ENCODE assay signal across 8 cellular contexts in genomic region chr1:153534933-153535663, GRCh38. TPM values are rescaled to one million over a fixed set of nuclear protein-coding genes. Genes with fewer than 3 reads are reported as not detected.
DNase-seq lines count a peak whose midpoint lies in the region; ATAC-seq and TF ChIP-seq lines count a peak whose summit lies in the region.

No MANE protein-coding gene starts in this region.

- no peaks in the 10 kb centered on the region for H3K9me3 Mint-ChIP-seq in Calu3 (ENCODE audit: low read depth, unreplicated experiment)
- no peaks in the 10 kb centered on the region for H3K9me3 Mint-ChIP-seq in activated naive CD8-positive, alpha-beta T cell treated with anti-CD3 and anti-CD28 coated beads for 36 hours

- WGBS in heart right ventricle, 2 donors, result 72 to 82% methylated on average over 6 of the region's 6 CpGs

- peak overlapping the region; percentile 74 for H3K4me2 ChIP-seq in KMS-11

- no peak for TF ChIP-seq CTCF in Calu3 (IDR thresholded peaks at IDR 0.05; ENCODE audit: unreplicated experiment)
- no peak for TF ChIP-seq CTCF in KMS-11 (conservative IDR thresholded peaks at IDR 0.05; ENCODE audit: low read depth, low read length)
- TF ChIP-seq CTCF in heart right ventricle (IDR thresholded peaks at IDR 0.05), result no peak
- no peak for TF ChIP-seq CTCF in retinal pigment epithelial cell (conservative IDR thresholded peaks at IDR 0.05; ENCODE audit: low read depth, low read length)

- CTCF ChIA-PET in Calu3 (lab: Charles Lee), result interaction anchor here (0.7 to 6.0 kb wide), 10 partner anchors 10 to 81 kb away, joined by 3 to 117 read pairs (median 4); partner anchors contain the start of genes S100A14, S100A16, S100A2 and S100A4

- H3K9ac ChIP-seq in KMS-11, result peak overlapping the region; percentile 76

- H3K27me3 ChIP-seq in KMS-11 (ENCODE audit: insufficient read depth, low read depth) (no peaks in the 10 kb centered on the region), heart right ventricle (no peaks in the 10 kb centered on the region)

- ATAC-seq in heart right ventricle (peak; percentile 30 to 75 (median 64)), HG02870 (IDR thresholded peaks at IDR 0.05; ENCODE audit: unreplicated experiment) (no peak)

- peak overlapping the region; percentile 75 for H2AFZ ChIP-seq in KMS-11 (ENCODE audit: low read depth)

- H3K4me1 Mint-ChIP-seq in Calu3 (ENCODE audit: low read depth, unreplicated experiment), result peaks cover 67% of the 10 kb centered on the region
- peaks cover 64% of the 10 kb centered on the region for H3K4me1 Mint-ChIP-seq in activated naive CD8-positive, alpha-beta T cell treated with anti-CD3 and anti-CD28 coated beads for 36 hours

- peak overlapping the region; percentile 93 for H3K4me3 Mint-ChIP-seq in Calu3 (ENCODE audit: low read depth, unreplicated experiment)
- peak overlapping the region; percentile 93 for H3K4me3 Mint-ChIP-seq in activated naive CD8-positive, alpha-beta T cell treated with anti-CD3 and anti-CD28 coated beads for 36 hours

- intact Hi-C loops in Calu3 (cut with micrococcal nuclease; ENCODE audit: unreplicated experiment), result no loop called here
- intact Hi-C loops in heart right ventricle (cut with DNase I), result loop anchor here in 6 of 10 donors (2.0 to 10.0 kb wide), 4 partner anchors 32 to 80 kb away; partner anchors contain the start of genes S100A2 (in 3 of the 6), S100A16 (in 2 of the 6) and S100A14 (in 1 of the 6)

- H3K4me3 ChIP-seq in KMS-11 (IDR thresholded peaks at IDR 0.05; ENCODE audit: insufficient read depth, low read depth, low read length) (peak overlapping the region; percentile 95), heart right ventricle (peak overlapping the region; percentile 62 to 93 (median 77)), retinal pigment epithelial cell (ENCODE audit: low read length) (peak overlapping the region; percentile 81)

- TSS peak; percentile 68 for BruUV-seq in Calu3 (replicated peaks; lab: Mats Ljungman, UMichigan)

- no peaks in the 10 kb centered on the region for H3K36me3 ChIP-seq in KMS-11 (ENCODE audit: insufficient read depth)
- peaks cover 0 to 9% (median 0%) of the 10 kb centered on the region in 9 donors for H3K36me3 ChIP-seq in heart right ventricle

- no peaks in the 10 kb centered on the region for H3K9me3 ChIP-seq in heart right ventricle

- no peaks in the 10 kb centered on the region for H3K79me2 ChIP-seq in KMS-11 (ENCODE audit: insufficient read depth, low read depth)

- H3K27ac ChIP-seq in KMS-11, result peak overlapping the region; percentile 58
- peak overlapping the region; percentile 93 to 99 (median 98) for H3K27ac ChIP-seq in heart right ventricle

- no peaks in the 10 kb centered on the region for H3K27me3 Mint-ChIP-seq in Calu3 (ENCODE audit: unreplicated experiment)
- no peaks in the 10 kb centered on the region for H3K27me3 Mint-ChIP-seq in activated naive CD8-positive, alpha-beta T cell treated with anti-CD3 and anti-CD28 coated beads for 36 hours

- peak overlapping the region; percentile 77 for H3K27ac Mint-ChIP-seq in Calu3 (ENCODE audit: unreplicated experiment)
- H3K27ac Mint-ChIP-seq in activated naive CD8-positive, alpha-beta T cell treated with anti-CD3 and anti-CD28 coated beads for 36 hours, result peak overlapping the region; percentile 94

- H3K4me1 ChIP-seq in KMS-11 (ENCODE audit: low read depth, poor library complexity, severe bottlenecking) (peaks cover 16% of the 10 kb centered on the region), heart right ventricle (peaks cover 3 to 68% (median 35%) of the 10 kb centered on the region in 9 donors)

- H3K36me3 Mint-ChIP-seq in Calu3 (ENCODE audit: insufficient read depth, unreplicated experiment), result peaks cover 72% of the 10 kb centered on the region
- H3K36me3 Mint-ChIP-seq in activated naive CD8-positive, alpha-beta T cell treated with anti-CD3 and anti-CD28 coated beads for 36 hours, result peaks cover 19% of the 10 kb centered on the region

- H4K20me1 ChIP-seq in KMS-11 (ENCODE audit: insufficient read depth), result no peaks in the 10 kb centered on the region

- DNase-seq in Calu3, result peak; percentile 71
- DNase-seq in activated naive CD8-positive, alpha-beta T cell treated with anti-CD3 and anti-CD28 coated beads for 36 hours, result peak; percentile 50
- DNase-seq in heart right ventricle, result peak in 1 of 2 donors; percentile 62
- DNase-seq in retinal pigment epithelial cell (ENCODE audit: low read depth), result no peak
- no peak for DNase-seq in NCI-H2107 (lab: John Stamatoyannopoulos, UW)
- no peak for DNase-seq in GDM1 (lab: John Stamatoyannopoulos, UW)

RNA-seq across cellular contexts. Expression of gene S100A6, which starts 0.7 kb away (rescaled TPM):
- 1,521 and 2,023 TPM in 2 replicates for total RNA-seq in Calu3 (2022)
- 100 to 1,000 TPM; 144 to 155 TPM for total RNA-seq in activated naive CD8-positive, alpha-beta T cell treated with anti-CD3 and anti-CD28 coated beads for 36 hours
- total RNA-seq in heart right ventricle, result 100 to 1,000 TPM; 237 to 385 (median 294) TPM
- polyA plus RNA-seq in heart right ventricle, result 1,000 to 10,000 TPM in 1 of 2 donors, 100 to 1,000 TPM in 1; 630 to 2,261 TPM

RNA-seq across cellular contexts. Expression of gene S100A5, which starts 5.6 kb away (rescaled TPM):
- total RNA-seq in Calu3 (2022) (not detected in 2 replicates), heart right ventricle (not detected)
- 1 to 10 TPM; 1.2 to 1.6 TPM for total RNA-seq in activated naive CD8-positive, alpha-beta T cell treated with anti-CD3 and anti-CD28 coated beads for 36 hours
- polyA plus RNA-seq in heart right ventricle, result not detected

RNA-seq across cellular contexts. Expression of gene S100A4, which starts 10.5 kb away (rescaled TPM):
- 19.8 and 20.5 TPM in 2 replicates for total RNA-seq in Calu3 (2022)
- total RNA-seq in activated naive CD8-positive, alpha-beta T cell treated with anti-CD3 and anti-CD28 coated beads for 36 hours, result 10 to 100 TPM; 44.7 to 44.9 TPM
- total RNA-seq in heart right ventricle, result 100 to 1,000 TPM in 2 of 10 donors, 10 to 100 TPM in 8; 29.4 to 166 (median 68.1) TPM
- 100 to 1,000 TPM; 196 to 755 TPM for polyA plus RNA-seq in heart right ventricle

RNA-seq across cellular contexts. Expression of gene S100A3, which starts 14.0 kb away (rescaled TPM):
- not detected in 2 replicates for total RNA-seq in Calu3 (2022)
- total RNA-seq in activated naive CD8-positive, alpha-beta T cell treated with anti-CD3 and anti-CD28 coated beads for 36 hours, result not detected
- total RNA-seq in heart right ventricle, result 1 to 10 TPM in 3 of 10 donors, under 1 TPM in 1, not detected in 6; 0.30 to 2.9 (median 1.9) TPM
- polyA plus RNA-seq in heart right ventricle, result 1 to 10 TPM; 2.4 to 6.3 TPM

RNA-seq across cellular contexts. Expression of gene S100A2, which starts 30.5 kb away (rescaled TPM):
- total RNA-seq in Calu3 (2022), result 11.1 and 14.1 TPM in 2 replicates
- under 1 TPM in 1 of 2 experiments, not detected in 1; 0.60 TPM for total RNA-seq in activated naive CD8-positive, alpha-beta T cell treated with anti-CD3 and anti-CD28 coated beads for 36 hours
- total RNA-seq in heart right ventricle, result 1 to 10 TPM in 9 of 10 donors, not detected in 1; 1.2 to 4.5 (median 3.1) TPM
- polyA plus RNA-seq in heart right ventricle, result 1 to 10 TPM; 2.2 to 7.4 TPM

Comparison
In these comparisons a context has a peak if more than half of its experiments do, and no peak if none do; other contexts are left out.
1. DNase-seq: peak in Calu3 (single experiment) and activated naive CD8-positive, alpha-beta T cell treated with anti-CD3 and anti-CD28 coated beads for 36 hours (single experiment); none in retinal pigment epithelial cell (single experiment), NCI-H2107 (single experiment) and GDM1 (single experiment).
2. Peak in every context shown above with its lines, with median percentiles within 50 percentile points of each other: H3K4me3 ChIP-seq.